29 cellular contexts compared by ENCODE assay signal in the genomic region with DNA sequence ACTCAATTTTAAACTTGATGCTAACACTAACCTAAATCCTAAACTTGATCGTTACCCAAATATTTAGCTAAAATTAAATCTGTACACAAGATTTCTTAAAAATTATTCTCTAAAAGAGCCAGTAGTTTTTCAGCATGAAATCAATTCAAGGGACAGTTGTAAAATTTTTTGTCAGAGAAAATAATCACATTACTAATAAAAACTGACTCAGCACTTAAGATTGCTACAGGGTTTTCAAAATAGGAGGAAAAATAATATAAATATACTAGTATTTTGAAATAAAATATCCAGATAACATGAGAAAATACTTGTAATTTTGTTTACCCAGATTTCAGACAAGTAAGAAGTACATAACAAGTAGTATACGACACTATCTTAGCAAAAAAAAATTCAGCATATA.
"Had no signal": no experiment of that assay in that cellular context is flagged by ENCODE, and none has a peak within 500 bp of the region (broad histone marks: within the 10 kb centered on the region; RNA-seq: fewer than 3 reads in every experiment).

No MANE protein-coding gene starts in this region.

- H3K4me2 ChIP-seq: smooth muscle cell had no signal

- DNase-seq: naive thymus-derived CD8-positive, alpha-beta T cell; nephron progenitor cell; occipital lobe; ovary; posterior cingulate gyrus; psoas muscle; right cardiac atrium; spleen; stimulated activated CD4-positive, alpha-beta T cell treated with anti-CD3 and anti-CD28 coated beads, Interleukin-12 subunit alpha, Interleukin-12 subunit beta, amount 100 ng/mL, for 4 hours; stimulated activated CD4-positive, alpha-beta T cell treated with anti-CD3 and anti-CD28 coated beads, Interleukin-1b, Interleukin-23, amount 100 ng/mL, for 48 hours; stimulated activated CD4-positive, alpha-beta T cell treated with anti-CD3 and anti-CD28 coated beads, Interleukin-4, amount 100 ng/mL, for 1 hour; stimulated activated CD4-positive, alpha-beta T cell treated with anti-CD3 and anti-CD28 coated beads, Interleukin-4, amount 100 ng/mL, for 4 hours; stimulated activated CD8-positive, alpha-beta memory T cell treated with anti-CD3 and anti-CD28 coated beads, Interleukin-4, amount 100 ng/mL, for 48 hours; stimulated activated naive CD4-positive, alpha-beta T cell; stimulated activated naive CD8-positive, alpha-beta T cell treated with anti-CD3 and anti-CD28 coated beads, Interleukin-15, amount 100 ng/mL, for 72 hours; stimulated activated naive CD8-positive, alpha-beta T cell treated with anti-CD3 and anti-CD28 coated beads, Interleukin-15, Interleukin-2, amounts not matched to agents 100 U/mL and 50 U/mL, for 24 hours; substantia nigra; testis; tibial artery; transverse colon; upper lobe of right lung; uterus had no signal

- H3K27me3 ChIP-seq: ovary, spleen, suprapubic skin, testis, tibial artery, transverse colon, upper lobe of right lung, uterus had no signal

- H3K36me3 ChIP-seq: ovary, spleen, suprapubic skin, tibial artery, transverse colon, upper lobe of right lung, uterus had no signal

- H2AFZ ChIP-seq: parathyroid adenoma had no signal

- H3K27ac ChIP-seq: ovary, parathyroid adenoma, psoas muscle, skin epidermis, spleen, suprapubic skin, testis, tibial artery, transverse colon, upper lobe of right lung, uterus had no signal

- H3K4me1 ChIP-seq: parathyroid adenoma, psoas muscle, spleen, suprapubic skin, testis, tibial artery, transverse colon, upper lobe of right lung, uterus had no signal

- H3K9ac ChIP-seq: parathyroid adenoma had no signal

- H3K9me3 ChIP-seq: ovary, psoas muscle, suprapubic skin, testis, tibial artery, transverse colon, upper lobe of right lung, uterus had no signal

- H3K4me3 ChIP-seq: ovary, psoas muscle, skin epidermis, smooth muscle cell, spleen, suprapubic skin, testis, tibial artery, transverse colon, upper lobe of right lung, uterus had no signal

- ATAC-seq: naive thymus-derived CD8-positive, alpha-beta T cell; natural killer cell treated with Interleukin-12 subunit alpha and Interleukin-12 subunit beta and Interleukin-15 and Interleukin-18, amount 100 ng/mL, for 72 hours; psoas muscle; right cardiac atrium; sciatic nerve; stimulated activated memory B cell treated with anti-CD40 and anti-IgM and Interleukin-4, amounts not matched to agents 10 μg/mL and 1 μg/mL and 100 μg/mL, for 72 hours; stimulated activated naive CD8-positive, alpha-beta T cell treated with anti-CD3 and anti-CD28 coated beads, Interleukin-15, amount 100 ng/mL, for 72 hours; stimulated activated naive CD8-positive, alpha-beta T cell treated with anti-CD3 and anti-CD28 coated beads, Interleukin-15, Interleukin-2, amounts not matched to agents 100 U/mL and 50 U/mL, for 24 hours; upper lobe of right lung had no signal
